Comparison of ENCODE assay signal across 2 cellular contexts in the genomic region with DNA sequence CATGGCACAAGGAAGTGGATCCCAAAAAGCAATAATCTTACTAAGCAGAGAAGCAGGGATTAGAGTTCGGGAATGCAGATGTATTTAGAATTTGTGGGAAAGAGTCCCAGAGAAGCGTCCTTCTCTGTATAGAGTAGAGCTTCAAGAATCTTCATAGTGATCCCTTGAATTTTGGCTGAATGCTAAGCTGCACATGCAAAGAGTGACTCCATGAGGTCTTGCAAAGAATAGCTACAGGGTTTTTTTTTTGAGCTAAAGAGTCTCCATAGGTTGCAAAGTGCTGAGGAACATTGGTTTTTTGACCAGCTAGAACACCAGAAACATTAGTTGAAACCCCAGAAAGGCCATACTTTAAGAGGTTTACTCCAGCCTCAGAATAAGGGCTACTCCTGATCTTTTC.
TF ChIP-seq lines count a peak whose summit lies in the region.

No MANE protein-coding gene starts in this region.

TF ChIP-seq in GM23338, 12 proteins besides CTCF, POLR2A, EP300 and RAD21:
- TF ChIP-seq, protein P1, sequence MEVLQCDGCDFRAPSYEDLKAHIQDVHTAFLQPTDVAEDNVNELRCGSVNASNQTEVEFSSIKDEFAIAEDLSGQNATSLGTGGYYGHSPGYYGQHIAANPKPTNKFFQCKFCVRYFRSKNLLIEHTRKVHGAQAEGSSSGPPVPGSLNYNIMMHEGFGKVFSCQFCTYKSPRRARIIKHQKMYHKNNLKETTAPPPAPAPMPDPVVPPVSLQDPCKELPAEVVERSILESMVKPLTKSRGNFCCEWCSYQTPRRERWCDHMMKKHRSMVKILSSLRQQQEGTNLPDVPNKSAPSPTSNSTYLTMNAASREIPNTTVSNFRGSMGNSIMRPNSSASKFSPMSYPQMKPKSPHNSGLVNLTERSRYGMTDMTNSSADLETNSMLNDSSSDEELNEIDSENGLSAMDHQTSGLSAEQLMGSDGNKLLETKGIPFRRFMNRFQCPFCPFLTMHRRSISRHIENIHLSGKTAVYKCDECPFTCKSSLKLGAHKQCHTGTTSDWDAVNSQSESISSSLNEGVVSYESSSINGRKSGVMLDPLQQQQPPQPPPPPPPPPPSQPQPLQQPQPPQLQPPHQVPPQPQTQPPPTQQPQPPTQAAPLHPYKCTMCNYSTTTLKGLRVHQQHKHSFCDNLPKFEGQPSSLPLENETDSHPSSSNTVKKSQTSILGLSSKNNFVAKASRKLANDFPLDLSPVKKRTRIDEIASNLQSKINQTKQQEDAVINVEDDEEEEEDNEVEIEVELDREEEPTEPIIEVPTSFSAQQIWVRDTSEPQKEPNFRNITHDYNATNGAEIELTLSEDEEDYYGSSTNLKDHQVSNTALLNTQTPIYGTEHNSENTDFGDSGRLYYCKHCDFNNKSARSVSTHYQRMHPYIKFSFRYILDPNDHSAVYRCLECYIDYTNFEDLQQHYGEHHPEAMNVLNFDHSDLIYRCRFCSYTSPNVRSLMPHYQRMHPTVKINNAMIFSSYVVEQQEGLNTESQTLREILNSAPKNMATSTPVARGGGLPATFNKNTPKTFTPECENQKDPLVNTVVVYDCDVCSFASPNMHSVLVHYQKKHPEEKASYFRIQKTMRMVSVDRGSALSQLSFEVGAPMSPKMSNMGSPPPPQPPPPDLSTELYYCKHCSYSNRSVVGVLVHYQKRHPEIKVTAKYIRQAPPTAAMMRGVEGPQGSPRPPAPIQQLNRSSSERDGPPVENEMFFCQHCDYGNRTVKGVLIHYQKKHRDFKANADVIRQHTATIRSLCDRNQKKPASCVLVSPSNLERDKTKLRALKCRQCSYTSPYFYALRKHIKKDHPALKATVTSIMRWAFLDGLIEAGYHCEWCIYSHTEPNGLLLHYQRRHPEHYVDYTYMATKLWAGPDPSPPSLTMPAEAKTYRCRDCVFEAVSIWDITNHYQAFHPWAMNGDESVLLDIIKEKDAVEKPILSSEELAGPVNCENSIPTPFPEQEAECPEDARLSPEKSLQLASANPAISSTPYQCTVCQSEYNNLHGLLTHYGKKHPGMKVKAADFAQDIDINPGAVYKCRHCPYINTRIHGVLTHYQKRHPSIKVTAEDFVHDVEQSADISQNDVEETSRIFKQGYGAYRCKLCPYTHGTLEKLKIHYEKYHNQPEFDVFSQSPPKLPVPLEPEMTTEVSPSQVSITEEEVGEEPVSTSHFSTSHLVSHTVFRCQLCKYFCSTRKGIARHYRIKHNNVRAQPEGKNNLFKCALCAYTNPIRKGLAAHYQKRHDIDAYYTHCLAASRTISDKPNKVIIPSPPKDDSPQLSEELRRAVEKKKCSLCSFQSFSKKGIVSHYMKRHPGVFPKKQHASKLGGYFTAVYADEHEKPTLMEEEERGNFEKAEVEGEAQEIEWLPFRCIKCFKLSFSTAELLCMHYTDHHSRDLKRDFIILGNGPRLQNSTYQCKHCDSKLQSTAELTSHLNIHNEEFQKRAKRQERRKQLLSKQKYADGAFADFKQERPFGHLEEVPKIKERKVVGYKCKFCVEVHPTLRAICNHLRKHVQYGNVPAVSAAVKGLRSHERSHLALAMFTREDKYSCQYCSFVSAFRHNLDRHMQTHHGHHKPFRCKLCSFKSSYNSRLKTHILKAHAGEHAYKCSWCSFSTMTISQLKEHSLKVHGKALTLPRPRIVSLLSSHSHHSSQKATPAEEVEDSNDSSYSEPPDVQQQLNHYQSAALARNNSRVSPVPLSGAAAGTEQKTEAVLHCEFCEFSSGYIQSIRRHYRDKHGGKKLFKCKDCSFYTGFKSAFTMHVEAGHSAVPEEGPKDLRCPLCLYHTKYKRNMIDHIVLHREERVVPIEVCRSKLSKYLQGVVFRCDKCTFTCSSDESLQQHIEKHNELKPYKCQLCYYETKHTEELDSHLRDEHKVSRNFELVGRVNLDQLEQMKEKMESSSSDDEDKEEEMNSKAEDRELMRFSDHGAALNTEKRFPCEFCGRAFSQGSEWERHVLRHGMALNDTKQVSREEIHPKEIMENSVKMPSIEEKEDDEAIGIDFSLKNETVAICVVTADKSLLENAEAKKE (CRISPR knock-in tag; IDR thresholded peaks at IDR 0.05): no peak
- TF ChIP-seq ZNF114 (CRISPR knock-in tag; IDR thresholded peaks at IDR 0.05) (no peak), STAT1 (IDR thresholded peaks at IDR 0.05; ENCODE audit: unreplicated experiment) (no peak), NANOG (IDR thresholded peaks at IDR 0.05; ENCODE audit: borderline replicate concordance) (no peak), POLR2AphosphoS5 (IDR thresholded peaks at IDR 0.05; ENCODE audit: low read depth) (no peak)

TF ChIP-seq in K562, 482 proteins besides CTCF, POLR2A, EP300 and RAD21:
- no peak for TF ChIP-seq EHMT2 (IDR thresholded peaks at IDR 0.05)
- TF ChIP-seq SMAD2 (IDR thresholded peaks at IDR 0.05; ENCODE audit: low read depth, low read length): no peak
- TF ChIP-seq BCOR (IDR thresholded peaks at IDR 0.05): no peak
